ENCODE assay signal across 8 cellular contexts in genomic region chr7:1664711-1665591, GRCh38. TPM values are rescaled to one million over a fixed set of nuclear protein-coding genes. Genes with fewer than 3 reads are reported as not detected.
DNase-seq lines count a peak whose midpoint lies in the region; ATAC-seq and TF ChIP-seq lines count a peak whose summit lies in the region.

No MANE protein-coding gene starts in this region.

- peak; percentile 47 for ATAC-seq in left colon
- no peak for ATAC-seq in HG02763 (IDR thresholded peaks at IDR 0.05; ENCODE audit: unreplicated experiment)

- no peak overlapping the region for H3K9ac ChIP-seq in colonic mucosa (ENCODE audit: low read depth in 2 of 2, low read length in 2 of 2)
- no peak overlapping the region for H3K9ac ChIP-seq in Karpas-422 (ENCODE audit: low read length)

- TF ChIP-seq CTCF in LNCAP (IDR thresholded peaks at IDR 0.05) (peak; percentile 86), colonic mucosa (IDR thresholded peaks at IDR 0.05) (peak; percentile 51)

- H3K9me3 ChIP-seq in colonic mucosa (no peaks in the 10 kb centered on the region), Karpas-422 (ENCODE audit: low read length) (no peaks in the 10 kb centered on the region)

- intact Hi-C loops in colonic mucosa (cut with DNase I) (loop anchor here (5.0 kb wide), 1 partner anchor 542 kb away; no protein-coding TSS in a partner anchor), left colon (cut with DNase I, micrococcal nuclease) (loop anchor here in 1 of 2 donors (10.0 kb wide), 1 partner anchor 550 kb away; no protein-coding TSS in a partner anchor)

- H3K36me3 ChIP-seq in colonic mucosa (no peaks in the 10 kb centered on the region), Karpas-422 (ENCODE audit: insufficient read depth, low read length) (no peaks in the 10 kb centered on the region)

- DNase-seq in D341Med (ENCODE audit: low spot score) (peak; percentile 93), UCSD-AML1 (lab: John Stamatoyannopoulos, UW; ENCODE audit: unreplicated experiment) (peak; percentile 44), colonic mucosa (peak; percentile 50), left colon (peak; percentile 25 to 71), Karpas-422 (no peak)
- DNase-seq in stimulated activated CD4-positive, alpha-beta T cell treated with anti-CD3 and anti-CD28 coated beads, Interleukin-2, amount 100 ng/mL, for 24 hours = peak; percentile 65 to 76

- peak overlapping the region; percentile 37 for H3K4me3 ChIP-seq in colonic mucosa
- no peak overlapping the region for H3K4me3 ChIP-seq in Karpas-422 (ENCODE audit: low read length)

- no peaks in the 10 kb centered on the region for H3K9me2 ChIP-seq in Karpas-422 (replicated peaks; ENCODE audit: insufficient read depth, low read length)

- no peaks in the 10 kb centered on the region for H4K20me1 ChIP-seq in Karpas-422 (ENCODE audit: insufficient read depth, low read depth, low read length)

- no peak overlapping the region for H3K4me2 ChIP-seq in Karpas-422 (ENCODE audit: low read depth, low read length, poor library complexity, severe bottlenecking)

- H3K27me3 ChIP-seq in colonic mucosa (peaks cover 60% of the 10 kb centered on the region), Karpas-422 (ENCODE audit: low read length) (no peaks in the 10 kb centered on the region)

- H3K27ac ChIP-seq in colonic mucosa (no peak overlapping the region), Karpas-422 (ENCODE audit: low read length) (no peak overlapping the region)

- H2AFZ ChIP-seq in Karpas-422 (ENCODE audit: low read length) = no peak overlapping the region

- peaks cover 16% of the 10 kb centered on the region for H3K4me1 ChIP-seq in colonic mucosa
- H3K4me1 ChIP-seq in Karpas-422 (ENCODE audit: low read length) = no peaks in the 10 kb centered on the region

- H3K79me2 ChIP-seq in Karpas-422 (ENCODE audit: low read length) = no peaks in the 10 kb centered on the region

RNA-seq across cellular contexts. Expression of gene ELFN1, which starts 5.1 kb away (rescaled TPM):
- under 1 TPM; 0.12 to 0.40 TPM for total RNA-seq in colonic mucosa
- under 1 TPM; 0.25 to 0.46 TPM for total RNA-seq in left colon
- total RNA-seq in Karpas-422 (2014; rRNA removed; shearing (Covaris generic); ENCODE audit: low replicate concordance) = not detected in 2 replicates
